10 cellular contexts compared by ENCODE assay signal in the genomic region with DNA sequence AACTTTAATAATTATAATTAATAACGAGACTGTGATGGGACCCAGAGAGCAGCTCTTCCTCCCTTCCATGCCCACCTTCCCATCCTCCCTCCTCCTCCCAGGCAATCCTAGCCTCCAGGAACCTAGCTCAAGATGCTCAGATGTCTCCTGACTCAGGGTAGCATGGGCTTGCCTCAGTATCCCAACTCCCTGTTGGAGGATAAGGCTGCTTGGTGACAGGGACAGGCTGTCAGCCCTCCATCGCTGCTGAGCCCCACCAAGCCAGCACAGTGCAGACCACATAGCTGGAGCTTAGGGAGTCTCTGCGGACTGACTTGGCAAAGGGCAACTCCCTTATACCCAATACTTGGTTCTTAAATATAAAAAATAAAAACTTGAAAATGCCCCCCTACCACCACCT. TPM values are rescaled to one million over a fixed set of nuclear protein-coding genes. Genes with fewer than 3 reads are reported as not detected.
DNase-seq lines count a peak whose midpoint lies in the region; ATAC-seq and TF ChIP-seq lines count a peak whose summit lies in the region.
"Had no signal": no experiment of that assay in that cellular context is flagged by ENCODE, and none has a peak within 500 bp of the region (broad histone marks: within the 10 kb centered on the region; RNA-seq: fewer than 3 reads in every experiment).

No MANE protein-coding gene starts in this region.

- intact Hi-C loops in heart left ventricle (cut with DNase I) (loop anchor here in 1 of 10 donors (5.0 kb wide), 1 partner anchor 34 kb away; no protein-coding TSS in a partner anchor), Right ventricle myocardium superior (cut with DNase I) (no loop called here)

- no peak overlapping the region for H3K4me3 ChIP-seq in heart left ventricle

- H3K9me3 Mint-ChIP-seq in activated naive CD4-positive, alpha-beta T cell treated with anti-CD3 and anti-CD28 coated beads, Interleukin-2, amount 50 U/mL, for 72 hours = no peaks in the 10 kb centered on the region
- no peaks in the 10 kb centered on the region for H3K9me3 Mint-ChIP-seq in naive B cell
- no peaks in the 10 kb centered on the region for H3K9me3 Mint-ChIP-seq in type B pancreatic cell
- no peaks in the 10 kb centered on the region for H3K9me3 Mint-ChIP-seq in WTC11

- no peaks in the 10 kb centered on the region for H3K9me3 ChIP-seq in heart left ventricle

- CTCF ChIA-PET in WTC11 (lab: Charles Lee) = interaction anchor here (1.2 kb wide), 1 partner anchor 94 kb away, joined by 5 read pairs; no protein-coding TSS in a partner anchor

- no peaks in the 10 kb centered on the region for H3K27me3 ChIP-seq in heart left ventricle

- DNase-seq in heart left ventricle (no peak), Right ventricle myocardium superior (no peak), naive B cell (no peak), type B pancreatic cell (ENCODE audit: extremely low spot score, unreplicated experiment) (no peak), NCI-H2107 (lab: John Stamatoyannopoulos, UW) (no peak), amniotic stem cell (lab: John Stamatoyannopoulos, UW) (no peak), WTC11 (ENCODE audit: low spot score) (no peak)
- DNase-seq in activated naive CD4-positive, alpha-beta T cell treated with anti-CD3 and anti-CD28 coated beads, Interleukin-2, amount 50 U/mL, for 72 hours (ENCODE audit: low spot score in 2 of 2) = no peak
- DNase-seq: cortex of kidney, NCI-H446 had no signal

- no peak for TF ChIP-seq CTCF in heart left ventricle (IDR thresholded peaks at IDR 0.05)
- TF ChIP-seq CTCF in type B pancreatic cell (conservative IDR thresholded peaks at IDR 0.05) = no peak
- TF ChIP-seq CTCF in WTC11 (IDR thresholded peaks at IDR 0.05) = no peak

- peak overlapping the region; percentile 98 for H3K27ac Mint-ChIP-seq in activated naive CD4-positive, alpha-beta T cell treated with anti-CD3 and anti-CD28 coated beads, Interleukin-2, amount 50 U/mL, for 72 hours
- peak overlapping the region; percentile 77 to 99 (median 99) for H3K27ac Mint-ChIP-seq in naive B cell
- peak overlapping the region; percentile 64 for H3K27ac Mint-ChIP-seq in type B pancreatic cell
- no peak overlapping the region; the same call in 1 of the 2 replicates for H3K27ac Mint-ChIP-seq in WTC11

- H3K4me3 Mint-ChIP-seq in naive B cell = peak overlapping the region; percentile 76 to 94 (median 84)
- H3K4me3 Mint-ChIP-seq in type B pancreatic cell = no peak overlapping the region
- no peak overlapping the region for H3K4me3 Mint-ChIP-seq in WTC11

- H3K36me3 ChIP-seq in heart left ventricle = peaks cover 0 to 37% (median 33%) of the 10 kb centered on the region in 9 donors

- ATAC-seq in heart left ventricle (no peak), Right ventricle myocardium superior (ENCODE audit: poor library complexity) (no peak), naive B cell (ENCODE audit: low read depth in 2 of 2) (no peak), WTC11 (no peak)
- no peak for ATAC-seq in activated naive CD4-positive, alpha-beta T cell treated with anti-CD3 and anti-CD28 coated beads, Interleukin-2, amount 50 U/mL, for 72 hours

- no peaks in the 10 kb centered on the region for H3K27me3 Mint-ChIP-seq in naive B cell
- H3K27me3 Mint-ChIP-seq in type B pancreatic cell = no peaks in the 10 kb centered on the region
- no peaks in the 10 kb centered on the region for H3K27me3 Mint-ChIP-seq in WTC11 (ENCODE audit: low read depth)

- TF ChIP-seq POLR2A in heart left ventricle (IDR thresholded peaks at IDR 0.05) = no peak

- H3K27ac ChIP-seq in heart left ventricle = peak overlapping the region in 11 of 12 donors; percentile 34 to 99 (median 63)

- peaks cover 50 to 100% (median 98%) of the 10 kb centered on the region in 12 donors for H3K4me1 ChIP-seq in heart left ventricle

- peaks cover 24 to 64% of the 10 kb centered on the region in 2 donors for H3K36me3 Mint-ChIP-seq in activated naive CD4-positive, alpha-beta T cell treated with anti-CD3 and anti-CD28 coated beads, Interleukin-2, amount 50 U/mL, for 72 hours
- H3K36me3 Mint-ChIP-seq in naive B cell (peaks cover 7 to 10% of the 10 kb centered on the region in 2 donors), type B pancreatic cell (peaks cover 11% of the 10 kb centered on the region), WTC11 (peaks cover 14% of the 10 kb centered on the region)

- H3K4me1 Mint-ChIP-seq in naive B cell (peaks cover 52 to 97% (median 92%) of the 10 kb centered on the region in 3 donors), type B pancreatic cell (ENCODE audit: unreplicated experiment) (peaks cover 35% of the 10 kb centered on the region), WTC11 (peaks cover 82% of the 10 kb centered on the region)

- POLR2A ChIA-PET in WTC11 (lab: Charles Lee) = interaction anchor here (0.6 to 2.5 kb wide), 4 partner anchors 9 to 95 kb away, joined by 3 to 12 read pairs (median 5); a partner anchor contains a TSS

- WGBS in heart left ventricle, 4 donors = 72 to 86% (median 74%) methylated on average over 3 of the region's 3 CpGs

TF ChIP-seq in WTC11, 78 proteins besides CTCF, POLR2A, EP300 and RAD21:
- TF ChIP-seq, protein P1, sequence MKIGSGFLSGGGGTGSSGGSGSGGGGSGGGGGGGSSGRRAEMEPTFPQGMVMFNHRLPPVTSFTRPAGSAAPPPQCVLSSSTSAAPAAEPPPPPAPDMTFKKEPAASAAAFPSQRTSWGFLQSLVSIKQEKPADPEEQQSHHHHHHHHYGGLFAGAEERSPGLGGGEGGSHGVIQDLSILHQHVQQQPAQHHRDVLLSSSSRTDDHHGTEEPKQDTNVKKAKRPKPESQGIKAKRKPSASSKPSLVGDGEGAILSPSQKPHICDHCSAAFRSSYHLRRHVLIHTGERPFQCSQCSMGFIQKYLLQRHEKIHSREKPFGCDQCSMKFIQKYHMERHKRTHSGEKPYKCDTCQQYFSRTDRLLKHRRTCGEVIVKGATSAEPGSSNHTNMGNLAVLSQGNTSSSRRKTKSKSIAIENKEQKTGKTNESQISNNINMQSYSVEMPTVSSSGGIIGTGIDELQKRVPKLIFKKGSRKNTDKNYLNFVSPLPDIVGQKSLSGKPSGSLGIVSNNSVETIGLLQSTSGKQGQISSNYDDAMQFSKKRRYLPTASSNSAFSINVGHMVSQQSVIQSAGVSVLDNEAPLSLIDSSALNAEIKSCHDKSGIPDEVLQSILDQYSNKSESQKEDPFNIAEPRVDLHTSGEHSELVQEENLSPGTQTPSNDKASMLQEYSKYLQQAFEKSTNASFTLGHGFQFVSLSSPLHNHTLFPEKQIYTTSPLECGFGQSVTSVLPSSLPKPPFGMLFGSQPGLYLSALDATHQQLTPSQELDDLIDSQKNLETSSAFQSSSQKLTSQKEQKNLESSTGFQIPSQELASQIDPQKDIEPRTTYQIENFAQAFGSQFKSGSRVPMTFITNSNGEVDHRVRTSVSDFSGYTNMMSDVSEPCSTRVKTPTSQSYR (CRISPR knock-in tag; IDR thresholded peaks at IDR 0.05) = no peak
- TF ChIP-seq, protein P2, sequence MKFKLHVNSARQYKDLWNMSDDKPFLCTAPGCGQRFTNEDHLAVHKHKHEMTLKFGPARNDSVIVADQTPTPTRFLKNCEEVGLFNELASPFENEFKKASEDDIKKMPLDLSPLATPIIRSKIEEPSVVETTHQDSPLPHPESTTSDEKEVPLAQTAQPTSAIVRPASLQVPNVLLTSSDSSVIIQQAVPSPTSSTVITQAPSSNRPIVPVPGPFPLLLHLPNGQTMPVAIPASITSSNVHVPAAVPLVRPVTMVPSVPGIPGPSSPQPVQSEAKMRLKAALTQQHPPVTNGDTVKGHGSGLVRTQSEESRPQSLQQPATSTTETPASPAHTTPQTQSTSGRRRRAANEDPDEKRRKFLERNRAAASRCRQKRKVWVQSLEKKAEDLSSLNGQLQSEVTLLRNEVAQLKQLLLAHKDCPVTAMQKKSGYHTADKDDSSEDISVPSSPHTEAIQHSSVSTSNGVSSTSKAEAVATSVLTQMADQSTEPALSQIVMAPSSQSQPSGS (CRISPR knock-in tag; IDR thresholded peaks at IDR 0.05; ENCODE audit: borderline replicate concordance, low read depth) = no peak
- no peak for TF ChIP-seq FOXK1 (CRISPR knock-in tag; IDR thresholded peaks at IDR 0.05)
- TF ChIP-seq, protein P3, sequence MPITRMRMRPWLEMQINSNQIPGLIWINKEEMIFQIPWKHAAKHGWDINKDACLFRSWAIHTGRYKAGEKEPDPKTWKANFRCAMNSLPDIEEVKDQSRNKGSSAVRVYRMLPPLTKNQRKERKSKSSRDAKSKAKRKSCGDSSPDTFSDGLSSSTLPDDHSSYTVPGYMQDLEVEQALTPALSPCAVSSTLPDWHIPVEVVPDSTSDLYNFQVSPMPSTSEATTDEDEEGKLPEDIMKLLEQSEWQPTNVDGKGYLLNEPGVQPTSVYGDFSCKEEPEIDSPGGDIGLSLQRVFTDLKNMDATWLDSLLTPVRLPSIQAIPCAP (CRISPR knock-in tag; IDR thresholded peaks at IDR 0.05) = no peak
- TF ChIP-seq SMAD3 (CRISPR knock-in tag; IDR thresholded peaks at IDR 0.05; ENCODE audit: borderline replicate concordance) = no peak
- TF ChIP-seq ETV6 (CRISPR knock-in tag; IDR thresholded peaks at IDR 0.05) = no peak
- TF ChIP-seq, protein P4, sequence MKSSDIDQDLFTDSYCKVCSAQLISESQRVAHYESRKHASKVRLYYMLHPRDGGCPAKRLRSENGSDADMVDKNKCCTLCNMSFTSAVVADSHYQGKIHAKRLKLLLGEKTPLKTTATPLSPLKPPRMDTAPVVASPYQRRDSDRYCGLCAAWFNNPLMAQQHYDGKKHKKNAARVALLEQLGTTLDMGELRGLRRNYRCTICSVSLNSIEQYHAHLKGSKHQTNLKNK (CRISPR knock-in tag; IDR thresholded peaks at IDR 0.05) = no peak
- TF ChIP-seq RORB (CRISPR knock-in tag; IDR thresholded peaks at IDR 0.05) = no peak
- TF ChIP-seq ZNF121 (CRISPR knock-in tag; IDR thresholded peaks at IDR 0.05) = no peak
- TF ChIP-seq IRF2 (CRISPR knock-in tag; IDR thresholded peaks at IDR 0.05; ENCODE audit: borderline replicate concordance, low read depth) = no peak
- no peak for TF ChIP-seq ZNF317 (CRISPR knock-in tag; IDR thresholded peaks at IDR 0.05; ENCODE audit: borderline replicate concordance, low read depth)
- TF ChIP-seq CBFB (CRISPR knock-in tag; IDR thresholded peaks at IDR 0.05; ENCODE audit: low read depth) = no peak
- TF ChIP-seq TCF7 (CRISPR knock-in tag; IDR thresholded peaks at IDR 0.05; ENCODE audit: low read depth) = no peak

RNA-seq across cellular contexts. Expression of a gene that starts 11.5 kb away (rescaled TPM):
- total RNA-seq in heart left ventricle = 100 to 1,000 TPM; 126 to 482 (median 238) TPM
- 100 to 1,000 TPM; 109 to 407 TPM for polyA plus RNA-seq in heart left ventricle
- total RNA-seq in Right ventricle myocardium superior = 138 TPM
- 100 to 1,000 TPM; 521 to 691 TPM for total RNA-seq in activated naive CD4-positive, alpha-beta T cell treated with anti-CD3 and anti-CD28 coated beads, Interleukin-2, amount 50 U/mL, for 72 hours
- 100 to 1,000 TPM in 1 of 6 donors, 10 to 100 TPM in 5; 17.3 to 255 (median 64.5) TPM for polyA plus RNA-seq in naive B cell (ENCODE audit: low read depth in 6 of 6)
- 277 and 364 TPM in 2 replicates for total RNA-seq in type B pancreatic cell (ENCODE audit: low replicate concordance)
- total RNA-seq in WTC11 (2021) = 272 to 288 TPM (median 277 TPM) in 3 replicates

Comparison
In these comparisons a context has a peak if more than half of its experiments do, and no peak if none do; other contexts are left out.
1. H3K4me3 Mint-ChIP-seq: peak in naive B cell (8 of 8); none in type B pancreatic cell (single experiment) and WTC11 (single experiment).